Comparison of ENCODE assay signal across 27 cellular contexts in the genomic region with DNA sequence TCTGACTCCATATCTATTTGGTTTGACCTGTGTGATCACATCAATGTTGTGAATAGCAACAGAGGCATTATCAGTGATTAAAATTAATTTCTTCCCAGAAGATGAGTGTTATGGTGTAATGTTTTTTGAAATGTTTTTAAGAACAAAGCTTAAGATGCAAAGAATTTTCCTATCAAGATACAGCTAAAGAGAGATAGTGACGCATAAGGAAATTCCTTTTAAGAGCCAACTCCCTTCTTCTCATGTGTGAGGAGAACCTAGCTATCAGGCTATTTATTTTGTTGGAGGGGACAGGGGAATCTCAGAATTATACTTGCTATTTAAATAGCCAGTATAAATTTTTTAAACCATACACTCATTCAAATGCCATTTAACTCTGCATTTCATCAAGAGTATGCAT.
"Had no signal": no experiment of that assay in that cellular context is flagged by ENCODE, and none has a peak within 500 bp of the region (broad histone marks: within the 10 kb centered on the region; RNA-seq: fewer than 3 reads in every experiment).

No MANE protein-coding gene starts in this region.

- H3K4me2 ChIP-seq: smooth muscle cell had no signal

- H3K27ac ChIP-seq: esophagus squamous epithelium, neutrophil, suprapubic skin, vagina had no signal

- H3K4me3 Mint-ChIP-seq: memory B cell; mesothelial cell of epicardium; naive B cell; natural killer cell treated with Interleukin-12 subunit alpha and Interleukin-12 subunit beta and Interleukin-15 and Interleukin-18, amount 100 ng/mL, for 72 hours; neural crest cell; stimulated activated naive CD8-positive, alpha-beta T cell treated with anti-CD3 and anti-CD28 coated beads, Interleukin-15, amount 100 ng/mL, for 72 hours had no signal

- FAIRE-seq: frontal cortex, keratinocyte had no signal

- H3K4me1 ChIP-seq: esophagus squamous epithelium, lower lobe of right lung, suprapubic skin, vagina had no signal

- ATAC-seq: left ventricle myocardium superior; lower lobe of right lung; mucosa of descending colon; natural killer cell treated with Interleukin-12 subunit alpha and Interleukin-12 subunit beta and Interleukin-15 and Interleukin-18, amount 100 ng/mL, for 72 hours; sciatic nerve; stimulated activated naive CD8-positive, alpha-beta T cell treated with anti-CD3 and anti-CD28 coated beads, Interleukin-15, amount 100 ng/mL, for 72 hours had no signal

- DNase-seq: dermis blood vessel endothelial cell; effector memory CD4-positive, alpha-beta T cell; erythroblast; esophagus squamous epithelium; head of caudate nucleus; left ventricle myocardium superior; lower lobe of right lung; mucosa of descending colon; naive B cell; stimulated activated CD4-positive, alpha-beta T cell treated with anti-CD3 and anti-CD28 coated beads, Interleukin-12 subunit alpha, Interleukin-12 subunit beta, amount 100 ng/mL, for 4 hours; stimulated activated CD4-positive, alpha-beta T cell treated with anti-CD3 and anti-CD28 coated beads, Interleukin-1b, Interleukin-23, amount 100 ng/mL, for 48 hours; stimulated activated CD4-positive, alpha-beta T cell treated with anti-CD3 and anti-CD28 coated beads, Interleukin-4, amount 100 ng/mL, for 1 hour; stimulated activated CD8-positive, alpha-beta memory T cell treated with anti-CD3 and anti-CD28 coated beads, Interleukin-4, amount 100 ng/mL, for 48 hours; stimulated activated naive CD4-positive, alpha-beta T cell; stimulated activated naive CD8-positive, alpha-beta T cell treated with anti-CD3 and anti-CD28 coated beads, Interleukin-15, amount 100 ng/mL, for 72 hours had no signal

- H3K27ac Mint-ChIP-seq: memory B cell; mesothelial cell of epicardium; naive B cell; natural killer cell treated with Interleukin-12 subunit alpha and Interleukin-12 subunit beta and Interleukin-15 and Interleukin-18, amount 100 ng/mL, for 72 hours; stimulated activated naive CD8-positive, alpha-beta T cell treated with anti-CD3 and anti-CD28 coated beads, Interleukin-15, amount 100 ng/mL, for 72 hours had no signal

- H3K36me3 Mint-ChIP-seq: memory B cell; mesothelial cell of epicardium; naive B cell; natural killer cell treated with Interleukin-12 subunit alpha and Interleukin-12 subunit beta and Interleukin-15 and Interleukin-18, amount 100 ng/mL, for 72 hours had no signal

- H3K27me3 Mint-ChIP-seq: stimulated activated naive CD8-positive, alpha-beta T cell treated with anti-CD3 and anti-CD28 coated beads, Interleukin-15, amount 100 ng/mL, for 72 hours had no signal

- H3K9me3 ChIP-seq: esophagus squamous epithelium, lower lobe of right lung, mucosa of descending colon, neutrophil, suprapubic skin, vagina had no signal

- H3K27me3 ChIP-seq: esophagus squamous epithelium, neutrophil, vagina had no signal

- H3K4me1 Mint-ChIP-seq: memory B cell; naive B cell; neural crest cell; stimulated activated naive CD8-positive, alpha-beta T cell treated with anti-CD3 and anti-CD28 coated beads, Interleukin-15, amount 100 ng/mL, for 72 hours had no signal

- H3K36me3 ChIP-seq: esophagus squamous epithelium, lower lobe of right lung, neutrophil, suprapubic skin, vagina had no signal

- H3K4me3 ChIP-seq: coronary artery, esophagus squamous epithelium, lower lobe of right lung, mucosa of descending colon, smooth muscle cell, suprapubic skin, vagina had no signal

- H3K9me3 Mint-ChIP-seq: memory B cell; mesothelial cell of epicardium; naive B cell; neural crest cell; stimulated activated naive CD8-positive, alpha-beta T cell treated with anti-CD3 and anti-CD28 coated beads, Interleukin-15, amount 100 ng/mL, for 72 hours had no signal
